8 cellular contexts compared by ENCODE assay signal in the genomic region with DNA sequence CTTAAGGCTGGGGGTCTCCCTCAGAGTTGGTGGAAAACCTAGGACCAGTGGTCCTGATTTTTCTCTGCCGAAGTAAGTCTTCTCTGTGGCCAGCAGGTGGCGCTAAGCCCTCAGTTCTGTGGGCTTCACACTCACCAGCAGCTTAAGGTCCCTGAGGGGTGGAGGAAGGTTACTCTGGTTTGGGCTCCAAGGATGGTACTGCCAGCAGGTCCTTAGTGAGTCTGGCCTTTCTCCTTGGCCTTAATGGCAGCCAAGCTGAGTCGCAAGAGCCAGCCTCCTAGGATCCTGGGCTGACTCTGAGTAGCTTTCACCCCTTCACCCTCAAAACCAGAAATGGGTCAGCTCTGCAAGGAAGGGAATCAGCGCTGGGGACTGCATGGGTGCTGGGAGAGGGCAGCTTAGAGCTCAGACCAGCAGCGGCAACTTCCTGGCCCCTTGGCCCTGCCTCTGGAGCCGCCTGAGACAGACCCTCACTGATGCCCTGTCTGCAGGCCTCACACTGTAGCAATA.
DNase-seq lines count a peak whose midpoint lies in the region; ATAC-seq and TF ChIP-seq lines count a peak whose summit lies in the region.

No MANE protein-coding gene starts in this region.

- H3K4me1 Mint-ChIP-seq in memory B cell = peaks cover 5% of the 10 kb centered on the region

- H3K27ac Mint-ChIP-seq in memory B cell = no peak overlapping the region

- no peak overlapping the region for H3K4me3 Mint-ChIP-seq in memory B cell

- H3K4me3 ChIP-seq in GM12864 (ENCODE audit: low read depth, low read length) = no peak overlapping the region

- H3K9me3 Mint-ChIP-seq in memory B cell = no peaks in the 10 kb centered on the region

- ATAC-seq in HG03280 (IDR thresholded peaks at IDR 0.05; ENCODE audit: unreplicated experiment) (peak; percentile 43), memory B cell (ENCODE audit: low read depth) (peak; percentile 68), HG03045 (IDR thresholded peaks at IDR 0.05; ENCODE audit: unreplicated experiment) (no peak)

- H3K36me3 Mint-ChIP-seq in memory B cell = no peaks in the 10 kb centered on the region

- peaks cover 5% of the 10 kb centered on the region for H3K27me3 Mint-ChIP-seq in memory B cell

- peak; percentile 91 for TF ChIP-seq CTCF in GM12864 (IDR thresholded peaks at IDR 0.05; ENCODE audit: low read depth, low read length, missing control alignments)

- peak; percentile 60 for DNase-seq in GM12864 (ENCODE audit: low read depth)
- DNase-seq in NCI-H526 treated with DMSO at 0.1 percent for 48 hours (lab: John Stamatoyannopoulos, UW) = peak; percentile 64
- DNase-seq in activated CD4-positive, alpha-beta T cell treated with anti-CD3 and anti-CD28 coated beads, Interleukin-2, amount 50 U/mL, for 48 hours = peak; percentile 79 to 83
- peak; percentile 88 for DNase-seq in ecto neural progenitor cell (ENCODE audit: low spot score)
- DNase-seq in memory B cell (ENCODE audit: low spot score in 2 of 2) = peak; percentile 72 to 76
- peak; percentile 49 to 59 for DNase-seq in stimulated activated CD8-positive, alpha-beta memory T cell treated with anti-CD3 and anti-CD28 coated beads, Interleukin-15, amount 100 ng/mL, for 4 hours (ENCODE audit: low read depth in 2 of 2)
